In genomic region chr16:17387226-17387625, GRCh38 we compare ENCODE assay signal across 20 cellular contexts.
DNase-seq lines count a peak whose midpoint lies in the region; TF ChIP-seq lines count a peak whose summit lies in the region.
"Had no signal": no experiment of that assay in that cellular context is flagged by ENCODE, and none has a peak within 500 bp of the region (broad histone marks: within the 10 kb centered on the region; RNA-seq: fewer than 3 reads in every experiment).

No MANE protein-coding gene starts in this region.

- no peaks in the 10 kb centered on the region for H3K9me3 ChIP-seq in H9 (ENCODE audit: control insufficient read depth, low read depth, low read length)
- H3K9me3 ChIP-seq: MG63 had no signal

- no peak overlapping the region for H3K56ac ChIP-seq in H9 (ENCODE audit: insufficient read length, low read depth, low read length)

- H3K27me3 ChIP-seq in H9 (ENCODE audit: insufficient read depth, low read length) (no peaks in the 10 kb centered on the region), rectal smooth muscle tissue (ENCODE audit: control insufficient read depth, insufficient read depth, low read length) (no peaks in the 10 kb centered on the region)
- H3K27me3 ChIP-seq: MG63 had no signal

- H2AK5ac ChIP-seq in H9 (ENCODE audit: insufficient read length, low read length): no peak overlapping the region

- H3K4me3 ChIP-seq in rectal smooth muscle tissue (ENCODE audit: low read length): no peak overlapping the region
- H3K4me3 ChIP-seq: K562, MG63 had no signal

- peaks cover 2% of the 10 kb centered on the region for H4K20me1 ChIP-seq in H9 (ENCODE audit: control insufficient read depth, insufficient read depth, insufficient read length)

- H3K23ac ChIP-seq in H9 (ENCODE audit: insufficient read length, low read depth, low read length): no peak overlapping the region

- H4K91ac ChIP-seq in H9 (ENCODE audit: insufficient read length, low read depth, low read length): no peak overlapping the region

- peak overlapping the region; percentile 6 to 20; a peak in 2 of 5 replicates for H3K4me3 Mint-ChIP-seq in H9
- H3K4me3 Mint-ChIP-seq: CD8-positive, alpha-beta T cell; HFFc6; T-cell had no signal

- H3K23me2 ChIP-seq in H9 (ENCODE audit: insufficient read length, low read depth, low read length, poor library complexity, severe bottlenecking): no peaks in the 10 kb centered on the region

- no peaks in the 10 kb centered on the region for H3K9me3 Mint-ChIP-seq in H9
- H3K9me3 Mint-ChIP-seq: CD8-positive, alpha-beta T cell; HFFc6; T-cell had no signal

- no peaks in the 10 kb centered on the region for H3K79me1 ChIP-seq in H9 (ENCODE audit: insufficient read depth, low read depth, low read length, poor library complexity, severe bottlenecking)

- H3K27ac ChIP-seq in H9 (ENCODE audit: insufficient read length, low read depth, low read length): no peak overlapping the region
- peak overlapping the region; percentile 56 for H3K27ac ChIP-seq in rectal smooth muscle tissue (ENCODE audit: low read depth, low read length)
- H3K27ac ChIP-seq: 22Rv1 had no signal

- H3K4me2 ChIP-seq in H9 (ENCODE audit: insufficient read depth, insufficient read length, low read length): no peak overlapping the region

- H2BK120ac ChIP-seq in H9 (ENCODE audit: low read depth, low read length, poor library complexity, severe bottlenecking): no peak overlapping the region

- no peak overlapping the region for H2BK20ac ChIP-seq in H9 (ENCODE audit: low read depth, low read length, poor library complexity, severe bottlenecking)

- H3K36me3 ChIP-seq in rectal smooth muscle tissue (ENCODE audit: control insufficient read depth, insufficient read depth, low read length): no peaks in the 10 kb centered on the region
- H3K36me3 ChIP-seq: MG63 had no signal

- no peak overlapping the region for H4K5ac ChIP-seq in H9 (ENCODE audit: insufficient read length, low read depth, low read length)

- H3K27ac Mint-ChIP-seq in H9: peak overlapping the region in 2 of 3 experiments; percentile 27 to 82; a peak in 3 of 7 replicates
- H3K27ac Mint-ChIP-seq: CD8-positive, alpha-beta T cell; HFFc6; T-cell had no signal

- H2BK5ac ChIP-seq in H9 (ENCODE audit: insufficient read length, low read length): no peak overlapping the region

- H3T11ph ChIP-seq in H9 (ENCODE audit: low read length): no peak overlapping the region

- H3K18ac ChIP-seq in H9 (ENCODE audit: insufficient read length, low read depth, low read length): no peak overlapping the region

- H3K79me2 ChIP-seq in H9 (ENCODE audit: insufficient read depth, low read length): 0 out of 2 replicates have a peak, but pooled peaks cover 2% of the 10 kb centered on the region

- peaks cover 94 to 97% of the 10 kb centered on the region in 2 experiments for H3K4me1 Mint-ChIP-seq in H9

- no peaks in the 10 kb centered on the region for H3K36me3 Mint-ChIP-seq in H9 (ENCODE audit: insufficient read depth in 1 of 3, low read depth in 3 of 3)

- H2AFZ ChIP-seq in H9 (ENCODE audit: low read length): no peak overlapping the region

- TF ChIP-seq CTCF in H9 (conservative IDR thresholded peaks at IDR 0.05): no peak

- no peak overlapping the region for H3K4ac ChIP-seq in H9 (ENCODE audit: low read depth, low read length)

- no peaks in the 10 kb centered on the region; the same call in 1 of the 2 replicates for H3K27me3 Mint-ChIP-seq in H9 (ENCODE audit: low read depth)
- H3K27me3 Mint-ChIP-seq: T-cell had no signal

- H3K4me1 ChIP-seq in H9 (ENCODE audit: insufficient read depth, low read length): peaks cover 41% of the 10 kb centered on the region; the same call in 1 of the 2 replicates
- H3K4me1 ChIP-seq in rectal smooth muscle tissue (ENCODE audit: control insufficient read depth, insufficient read depth, low read length): peaks cover 32% of the 10 kb centered on the region

- no CpG with 5 or more reads among the region's 4 CpGs for WGBS in H9 (ENCODE audit: extremely low coverage, insufficient read length, low lambda C conversion rate)

- H2BK12ac ChIP-seq in H9 (ENCODE audit: insufficient read length, low read depth, low read length): no peak overlapping the region

- no peak overlapping the region for H2BK15ac ChIP-seq in H9 (ENCODE audit: low read depth, low read length)

- no peak overlapping the region for H3K14ac ChIP-seq in H9 (ENCODE audit: insufficient read depth, low read length)

- H3K9ac ChIP-seq in H9 (ENCODE audit: extremely low read depth, insufficient read length, low read length) (no peak overlapping the region), rectal smooth muscle tissue (ENCODE audit: low read length) (no peak overlapping the region)

- H4K8ac ChIP-seq in H9 (replicated peaks; ENCODE audit: insufficient read length, low read depth, low read length): no peak overlapping the region

- peak; percentile 10 for DNase-seq in DMS 273 (lab: John Stamatoyannopoulos, UW; ENCODE audit: unreplicated experiment)
- DNase-seq in DMS 273 treated with DMSO at 0.1 percent for 48 hours (lab: John Stamatoyannopoulos, UW): no peak
- no peak for DNase-seq in H9
- peak; percentile 61 for DNase-seq in NCI-H82 treated with DMSO at 0.1 percent for 48 hours (lab: John Stamatoyannopoulos, UW; ENCODE audit: unreplicated experiment)
- no peak for DNase-seq in ecto neural progenitor cell (ENCODE audit: low spot score)
- DNase-seq in NCI-H1930 (lab: John Stamatoyannopoulos, UW): no peak
- DNase-seq in dermis blood vessel endothelial cell: no peak
- DNase-seq: C1 segment of cervical spinal cord; CD8-positive, alpha-beta T cell; HFFc6; MG63; NCI-H1694 treated with DMSO at 0.1 percent for 48 hours; NCI-H2107; NCI-H446; NCI-H69; SIG-M5; T-cell had no signal

Comparison
In these comparisons a context has a peak if more than half of its experiments do, and no peak if none do; other contexts are left out.
1. DNase-seq: peak in DMS 273 (single experiment) and NCI-H82 treated with DMSO at 0.1 percent for 48 hours (single experiment); none in DMS 273 treated with DMSO at 0.1 percent for 48 hours (single experiment), H9 (single experiment), ecto neural progenitor cell (single experiment), NCI-H1930 (0 of 2) and dermis blood vessel endothelial cell (single experiment).